In genomic region chr16:70695351-70696070, GRCh38 we compare ENCODE assay signal across 8 cellular contexts. TPM values are rescaled to one million over a fixed set of nuclear protein-coding genes. Genes with fewer than 3 reads are reported as not detected.
DNase-seq lines count a peak whose midpoint lies in the region; ATAC-seq, FAIRE-seq and TF ChIP-seq lines count a peak whose summit lies in the region.

No MANE protein-coding gene starts in this region.

- TF ChIP-seq POLR2A in adrenal gland (IDR thresholded peaks at IDR 0.05) = peak in 1 of 2 donors; percentile 22
- TF ChIP-seq POLR2A in H54 (IDR thresholded peaks at IDR 0.05; ENCODE audit: low read depth, low read length) = no peak; the same call in 1 of the 2 replicates

- peak overlapping the region in 2 of 10 experiments; percentile 6 to 26; a peak in 1 of 20 replicates for H3K4me3 ChIP-seq in BLaER1 treated with 17β-estradiol and CSF1 and Interleukin-3, amounts not matched to agents 10 nM and 100 nM
- no peak overlapping the region for H3K4me3 ChIP-seq in HUES48 (ENCODE audit: low read depth, low read length)
- no peak overlapping the region for H3K4me3 ChIP-seq in adrenal gland
- no peak overlapping the region for H3K4me3 ChIP-seq in lower lobe of right lung

- H3K9ac ChIP-seq in BLaER1 treated with 17β-estradiol and CSF1 and Interleukin-3, amounts not matched to agents 10 nM and 100 nM = peak overlapping the region in 6 of 11 experiments; percentile 35 to 71 (median 65); a peak in 8 of 22 replicates
- no peak overlapping the region for H3K9ac ChIP-seq in HUES48 (ENCODE audit: low read depth, low read length)

- no peaks in the 10 kb centered on the region for H3K27me3 ChIP-seq in BLaER1 treated with 17β-estradiol and CSF1 and Interleukin-3, amounts not matched to agents 10 nM and 100 nM
- H3K27me3 ChIP-seq in HUES48 (ENCODE audit: control insufficient read depth, insufficient read depth, low read length) (no peaks in the 10 kb centered on the region), adrenal gland (no peaks in the 10 kb centered on the region), lower lobe of right lung (ENCODE audit: low read depth) (no peaks in the 10 kb centered on the region)

- intact Hi-C loops in adrenal gland (cut with DNase I) = loop anchor here (5.0 kb wide), 2 partner anchors 42 to 47 kb away; no protein-coding TSS in a partner anchor
- intact Hi-C loops in lower lobe of right lung (cut with DNase I) = no loop called here

- peaks cover 57 to 100% (median 100%) of the 10 kb centered on the region in 10 experiments for H3K4me1 ChIP-seq in BLaER1 treated with 17β-estradiol and CSF1 and Interleukin-3, amounts not matched to agents 10 nM and 100 nM
- H3K4me1 ChIP-seq in HUES48 (ENCODE audit: control insufficient read depth, insufficient read depth, low read length) = peaks cover 28% of the 10 kb centered on the region
- H3K4me1 ChIP-seq in adrenal gland (replicated peaks in 1 of 2) = peaks cover 35 to 59% of the 10 kb centered on the region in 2 donors
- peaks cover 83% of the 10 kb centered on the region for H3K4me1 ChIP-seq in lower lobe of right lung

- peak in 6 of 7 donors; percentile 63 to 84 (median 71) for DNase-seq in adrenal gland
- peak; percentile 73 for DNase-seq in lower lobe of right lung
- no peak for DNase-seq in H54 (ENCODE audit: insufficient read length, low spot score)
- DNase-seq in NCI-H774 (lab: John Stamatoyannopoulos, UW) = no peak

- peaks cover 0 to 95% (median 8%) of the 10 kb centered on the region in 11 experiments; a peak in 15 of 22 replicates for H3K36me3 ChIP-seq in BLaER1 treated with 17β-estradiol and CSF1 and Interleukin-3, amounts not matched to agents 10 nM and 100 nM
- H3K36me3 ChIP-seq in HUES48 (ENCODE audit: control insufficient read depth, insufficient read depth, low read length) (no peaks in the 10 kb centered on the region), adrenal gland (replicated peaks in 1 of 2) (peaks cover 0 to 6% of the 10 kb centered on the region in 2 donors), lower lobe of right lung (peaks cover 18% of the 10 kb centered on the region)

- FAIRE-seq in H54 (lab: Jason Lieb, UNC) = no peak

- ATAC-seq in lower lobe of right lung = peak; percentile 53 to 66
- no peak for ATAC-seq in HG02623 (IDR thresholded peaks at IDR 0.05; ENCODE audit: unreplicated experiment)
- ATAC-seq in GM21717 (IDR thresholded peaks at IDR 0.05; ENCODE audit: unreplicated experiment) = no peak

- H3K4me2 ChIP-seq in BLaER1 treated with 17β-estradiol and CSF1 and Interleukin-3, amounts not matched to agents 10 nM and 100 nM = peak overlapping the region; percentile 26 to 97 (median 91); a peak in 20 of 22 replicates

- WGBS in adrenal gland, 4 donors = 44 to 79% (median 52%) methylated on average over 3 to 12 of the region's 12 CpGs

- peak in 5 of 6 experiments; percentile 17 to 45 (median 26) for TF ChIP-seq CTCF in adrenal gland (IDR thresholded peaks at IDR 0.05)
- TF ChIP-seq CTCF in lower lobe of right lung (IDR thresholded peaks at IDR 0.05) = peak; percentile 28

- H3K27ac ChIP-seq in BLaER1 treated with 17β-estradiol and CSF1 and Interleukin-3, amounts not matched to agents 10 nM and 100 nM = peak overlapping the region in 8 of 11 experiments; percentile 26 to 78 (median 73); a peak in 14 of 22 replicates
- peak overlapping the region; percentile 23 for H3K27ac ChIP-seq in HUES48 (ENCODE audit: low read depth, low read length)
- peak overlapping the region in 4 of 5 donors; percentile 16 to 63 (median 43) for H3K27ac ChIP-seq in adrenal gland
- H3K27ac ChIP-seq in lower lobe of right lung = peak overlapping the region; percentile 75

- H4K20me1 ChIP-seq in BLaER1 treated with 17β-estradiol and CSF1 and Interleukin-3, amounts not matched to agents 10 nM and 100 nM = peaks cover 0 to 100% (median 9%) of the 10 kb centered on the region in 11 experiments; a peak in 12 of 22 replicates

- no peaks in the 10 kb centered on the region for H3K9me3 ChIP-seq in BLaER1 treated with 17β-estradiol and CSF1 and Interleukin-3, amounts not matched to agents 10 nM and 100 nM (replicated peaks in 1 of 11)
- no peaks in the 10 kb centered on the region for H3K9me3 ChIP-seq in HUES48 (ENCODE audit: control insufficient read depth, insufficient read depth, low read length)
- H3K9me3 ChIP-seq in adrenal gland (replicated peaks in 1 of 3) = no peaks in the 10 kb centered on the region
- no peaks in the 10 kb centered on the region for H3K9me3 ChIP-seq in lower lobe of right lung

RNA-seq across cellular contexts. Expression of gene MTSS2, which starts 9.7 kb away (rescaled TPM):
- total RNA-seq in adrenal gland (100 to 1,000 TPM in 1 of 8 donors, 10 to 100 TPM in 7; 60.1 to 127 (median 76.2) TPM), lower lobe of right lung (60.8 TPM)
- polyA plus RNA-seq in adrenal gland = 100 to 1,000 TPM in 1 of 3 donors, 10 to 100 TPM in 2; 32.4 to 145 (median 39.2) TPM

RNA-seq across cellular contexts. Expression of gene IL34, which starts 49.2 kb away (rescaled TPM):
- total RNA-seq in adrenal gland = 10 to 100 TPM; 16.8 to 62.9 (median 40.3) TPM
- polyA plus RNA-seq in adrenal gland = 10 to 100 TPM in 2 of 3 donors, 1 to 10 TPM in 1; 3.2 to 36.5 (median 35.0) TPM
- total RNA-seq in lower lobe of right lung = 2.6 TPM

Comparison
In these comparisons a context has a peak if more than half of its experiments do, and no peak if none do; other contexts are left out.
1. H3K27ac ChIP-seq: peak in every context shown above with its lines; median percentile 75 in lower lobe of right lung; 73 in BLaER1 treated with 17β-estradiol and CSF1 and Interleukin-3, amounts not matched to agents 10 nM and 100 nM; 43 in adrenal gland; 23 in HUES48.
2. DNase-seq: peak in adrenal gland (6 of 7) and lower lobe of right lung (single experiment); none in H54 (single experiment) and NCI-H774 (single experiment).
3. ATAC-seq: peak in lower lobe of right lung (2 of 2); none in HG02623 (single experiment) and GM21717 (single experiment).